9 cellular contexts compared by ENCODE assay signal in genomic region chr1:165629848-165630628, GRCh38. TPM values are rescaled to one million over a fixed set of nuclear protein-coding genes. Genes with fewer than 3 reads are reported as not detected.
A peak's percentile ranks its signal among the peaks of the same experiment; 100 is the strongest.
DNase-seq lines count a peak whose midpoint lies in the region; ATAC-seq, FAIRE-seq and TF ChIP-seq lines count a peak whose summit lies in the region.
"Had no signal": no experiment of that assay in that cellular context is flagged by ENCODE, and none has a peak within 500 bp of the region (broad histone marks: within the 10 kb centered on the region; RNA-seq: fewer than 3 reads in every experiment).

No MANE protein-coding gene starts in this region.

- H3K4me1 ChIP-seq in left ventricle myocardium inferior (peaks cover 47% of the 10 kb centered on the region), muscle layer of colon (ENCODE audit: insufficient read depth, low read length) (peaks cover 24% of the 10 kb centered on the region)

- H3K9me3 ChIP-seq in left ventricle myocardium inferior (replicated peaks) (no peaks in the 10 kb centered on the region), muscle layer of colon (ENCODE audit: low read length) (no peaks in the 10 kb centered on the region)

- DNase-seq in left ventricle myocardium inferior (no peak), Right ventricle myocardium inferior (ENCODE audit: missing footprints) (no peak), NB4 (ENCODE audit: low read depth) (no peak), bronchial epithelial cell (ENCODE audit: low read depth) (no peak), activated gamma-delta T cell treated with Interleukin-2 at 50 U/mL for 16 hours (no peak), cerebellar cortex (ENCODE audit: low spot score) (no peak)
- no peak for DNase-seq in stimulated activated CD4-positive, alpha-beta T cell treated with anti-CD3 and anti-CD28 coated beads, Interleukin-15, amount 100 ng/mL, for 24 hours

- H3K9ac ChIP-seq in muscle layer of colon (ENCODE audit: low read length) = peak overlapping the region; percentile 54

- H3K4me3 ChIP-seq in left ventricle myocardium inferior (peak overlapping the region; percentile 82), NB4 (ENCODE audit: low read depth, low read length) (peak overlapping the region; percentile 81), bronchial epithelial cell (ENCODE audit: low read depth, low read length) (peak overlapping the region; percentile 54), muscle layer of colon (ENCODE audit: low read depth in 1 of 2, low read length in 2 of 2) (peak overlapping the region; percentile 90 to 95)

- ATAC-seq in Right ventricle myocardium inferior = no peak

- H3K27me3 ChIP-seq in left ventricle myocardium inferior (ENCODE audit: low read depth) (no peaks in the 10 kb centered on the region), bronchial epithelial cell (ENCODE audit: control insufficient read depth, insufficient read depth, low read length) (no peaks in the 10 kb centered on the region), muscle layer of colon (ENCODE audit: control insufficient read depth in 1 of 2, insufficient read depth in 2 of 2, low read length in 2 of 2) (no peaks in the 10 kb centered on the region)

- H3K36me3 ChIP-seq in left ventricle myocardium inferior (no peaks in the 10 kb centered on the region), bronchial epithelial cell (ENCODE audit: control insufficient read depth, insufficient read depth, low read length) (no peaks in the 10 kb centered on the region), muscle layer of colon (ENCODE audit: insufficient read depth, low read length) (no peaks in the 10 kb centered on the region)

- peak overlapping the region; percentile 95 for H3K27ac ChIP-seq in left ventricle myocardium inferior (replicated peaks)
- H3K27ac ChIP-seq in muscle layer of colon (ENCODE audit: low read depth, low read length) = peak overlapping the region; percentile 94

- intact Hi-C loops in left ventricle myocardium inferior (cut with micrococcal nuclease) (no loop called here), Right ventricle myocardium inferior (cut with DNase I) (loop anchor here (2.0 to 5.0 kb wide), 3 partner anchors 27 to 137 kb away; partner anchors contain the start of genes ALDH9A1 and TMCO1)

- no peak for TF ChIP-seq POLR2A in NB4 (IDR thresholded peaks at IDR 0.05; ENCODE audit: extremely low read depth, insufficient read length)

- TF ChIP-seq CTCF in left ventricle myocardium inferior (IDR thresholded peaks at IDR 0.05; ENCODE audit: borderline replicate concordance) (no peak), NB4 (IDR thresholded peaks at IDR 0.05; ENCODE audit: low read depth, low read length) (no peak), bronchial epithelial cell (IDR thresholded peaks at IDR 0.05; ENCODE audit: insufficient read depth, low read length, severe bottlenecking) (no peak)

- no peak for FAIRE-seq in bronchial epithelial cell (lab: Jason Lieb, UNC)
- FAIRE-seq: colon had no signal

RNA-seq across cellular contexts. Expression of gene MGST3, which starts 1.0 kb away (rescaled TPM):
- 718 TPM for total RNA-seq in left ventricle myocardium inferior
- total RNA-seq in Right ventricle myocardium inferior = 628 TPM
- total RNA-seq in bronchial epithelial cell = 50.3 and 64.3 TPM in 2 replicates
